ENCODE assay signal across 8 cellular contexts in the genomic region with DNA sequence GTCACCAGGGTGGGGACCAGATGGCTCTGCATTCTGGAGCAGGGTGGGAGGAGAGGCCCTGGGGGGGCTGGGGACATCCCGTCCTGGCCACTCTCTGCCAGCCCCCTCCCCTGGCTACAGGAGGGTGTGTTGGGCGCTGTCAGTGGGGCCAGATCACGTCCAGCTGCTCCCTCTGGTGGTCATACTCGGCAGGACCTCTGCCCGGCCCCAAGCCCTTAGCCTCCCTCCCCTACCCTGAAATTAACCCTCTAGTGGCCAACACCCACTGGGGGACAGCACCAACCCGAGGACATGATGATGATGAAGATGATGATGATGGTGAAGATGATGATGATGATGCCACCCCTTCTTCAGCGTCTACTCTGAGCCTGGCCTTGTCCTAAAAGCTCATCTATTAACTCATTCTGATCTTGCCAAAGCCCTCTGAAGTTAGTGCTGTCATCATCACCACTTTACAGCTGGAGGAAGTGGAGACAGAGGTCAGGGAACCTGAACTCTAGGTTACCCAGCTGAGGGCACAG. TPM values are rescaled to one million over a fixed set of nuclear protein-coding genes. Genes with fewer than 3 reads are reported as not detected.
DNase-seq lines count a peak whose midpoint lies in the region; ATAC-seq, FAIRE-seq and TF ChIP-seq lines count a peak whose summit lies in the region.

No MANE protein-coding gene starts in this region.

- H3K4me1 Mint-ChIP-seq in activated CD8-positive, alpha-beta memory T cell treated with anti-CD3 and anti-CD28 coated beads, Interleukin-2, amount 10 ng/mL, durations not matched to agents 7 days and 5 days = peaks cover 5% of the 10 kb centered on the region
- H3K4me1 Mint-ChIP-seq in stimulated activated memory B cell treated with anti-CD40 and anti-IgM and Interleukin-4, amounts not matched to agents 10 μg/mL and 1 μg/mL and 100 μg/mL, for 72 hours = peaks cover 15% of the 10 kb centered on the region

- H3K79me2 ChIP-seq in endothelial cell of umbilical vein (ENCODE audit: control insufficient read depth, insufficient read depth, low read length) = no peaks in the 10 kb centered on the region

- TF ChIP-seq CTCF in endothelial cell of umbilical vein (IDR thresholded peaks at IDR 0.05; ENCODE audit: extremely low read depth in 1 of 2, insufficient read depth in 1 of 2, low read depth in 1 of 2, low read length in 2 of 2) = peak; percentile 82 to 92

- H3K9me1 ChIP-seq in endothelial cell of umbilical vein (replicated peaks; ENCODE audit: control insufficient read depth, extremely low read depth, insufficient read depth, low read length) = no peaks in the 10 kb centered on the region

- POLR2A ChIA-PET in endothelial cell of umbilical vein (lab: Charles Lee) = interaction anchor here (0.5 kb wide), 1 partner anchor 19 kb away, joined by 4 read pairs; a partner anchor contains a TSS

- no peaks in the 10 kb centered on the region for H3K9me3 ChIP-seq in endothelial cell of umbilical vein (replicated peaks; ENCODE audit: control insufficient read depth, insufficient read depth, low read length)

- no peaks in the 10 kb centered on the region for H3K9me3 Mint-ChIP-seq in activated CD8-positive, alpha-beta memory T cell treated with anti-CD3 and anti-CD28 coated beads, Interleukin-2, amount 10 ng/mL, durations not matched to agents 7 days and 5 days (ENCODE audit: low read depth)
- H3K9me3 Mint-ChIP-seq in stimulated activated memory B cell treated with anti-CD40 and anti-IgM and Interleukin-4, amounts not matched to agents 10 μg/mL and 1 μg/mL and 100 μg/mL, for 72 hours = peaks cover 6% of the 10 kb centered on the region

- peak; percentile 89 for DNase-seq in AG20443 (ENCODE audit: low spot score)
- peak; percentile 72 for DNase-seq in H4 (ENCODE audit: low spot score)
- DNase-seq in NCI-H748 treated with DMSO at 0.1 percent for 48 hours (lab: John Stamatoyannopoulos, UW) = peak; percentile 21
- peak; percentile 76 for DNase-seq in activated CD8-positive, alpha-beta memory T cell treated with anti-CD3 and anti-CD28 coated beads, Interleukin-2, amount 10 ng/mL, durations not matched to agents 7 days and 5 days
- DNase-seq in endothelial cell of umbilical vein (ENCODE audit: low read depth, low spot score) = peak; percentile 67
- DNase-seq in middle frontal gyrus (ENCODE audit: extremely low spot score, low spot score) = peak; percentile 73

- H3K4me3 ChIP-seq in endothelial cell of umbilical vein (replicated peaks in 1 of 3; ENCODE audit: insufficient read depth in 1 of 3, low read depth in 1 of 3, low read length in 3 of 3) = no peak overlapping the region

- no peak overlapping the region for H3K4me2 ChIP-seq in endothelial cell of umbilical vein (ENCODE audit: insufficient read depth, low read length)

- ATAC-seq in activated CD8-positive, alpha-beta memory T cell treated with anti-CD3 and anti-CD28 coated beads, Interleukin-2, amount 10 ng/mL, durations not matched to agents 7 days and 5 days = peak; percentile 83
- peak; percentile 73 for ATAC-seq in stimulated activated memory B cell treated with anti-CD40 and anti-IgM and Interleukin-4, amounts not matched to agents 10 μg/mL and 1 μg/mL and 100 μg/mL, for 72 hours
- no peak for ATAC-seq in GM21447 (IDR thresholded peaks at IDR 0.05; ENCODE audit: unreplicated experiment)

- CTCF ChIA-PET in activated CD8-positive, alpha-beta memory T cell treated with anti-CD3 and anti-CD28 coated beads, Interleukin-2, amount 10 ng/mL, durations not matched to agents 7 days and 5 days (lab: Charles Lee) = interaction anchor here (0.6 to 3.6 kb wide), 26 partner anchors 8 to 559 kb away, joined by 3 to 24 read pairs (median 4); a partner anchor contains a TSS
- CTCF ChIA-PET in endothelial cell of umbilical vein (lab: Charles Lee) = interaction anchor here (0.6 to 4.8 kb wide), 16 partner anchors 8 to 496 kb away, joined by 3 to 52 read pairs (median 9); a partner anchor contains a TSS

- no peak overlapping the region for H3K27ac ChIP-seq in endothelial cell of umbilical vein (ENCODE audit: insufficient read depth, low read depth, low read length)

- no peak overlapping the region for H3K4me3 Mint-ChIP-seq in activated CD8-positive, alpha-beta memory T cell treated with anti-CD3 and anti-CD28 coated beads, Interleukin-2, amount 10 ng/mL, durations not matched to agents 7 days and 5 days
- no peak overlapping the region for H3K4me3 Mint-ChIP-seq in stimulated activated memory B cell treated with anti-CD40 and anti-IgM and Interleukin-4, amounts not matched to agents 10 μg/mL and 1 μg/mL and 100 μg/mL, for 72 hours

- H3K27me3 ChIP-seq in endothelial cell of umbilical vein (ENCODE audit: control insufficient read depth in 2 of 2, insufficient read depth in 2 of 2, low read length in 2 of 2) = no peaks in the 10 kb centered on the region

- H3K9ac ChIP-seq in endothelial cell of umbilical vein (replicated peaks; ENCODE audit: extremely low read depth, insufficient read depth, low read length) = no peak overlapping the region

- H3K27me3 Mint-ChIP-seq in activated CD8-positive, alpha-beta memory T cell treated with anti-CD3 and anti-CD28 coated beads, Interleukin-2, amount 10 ng/mL, durations not matched to agents 7 days and 5 days = peaks cover 6% of the 10 kb centered on the region
- no peaks in the 10 kb centered on the region for H3K27me3 Mint-ChIP-seq in stimulated activated memory B cell treated with anti-CD40 and anti-IgM and Interleukin-4, amounts not matched to agents 10 μg/mL and 1 μg/mL and 100 μg/mL, for 72 hours

- intact Hi-C loops in endothelial cell of umbilical vein (cut with micrococcal nuclease) = loop anchor here (1.0 kb wide), 3 partner anchors 21 to 91 kb away; no protein-coding TSS in a partner anchor

- no peak overlapping the region for H2AFZ ChIP-seq in endothelial cell of umbilical vein (ENCODE audit: low read depth, low read length)

- no TSS peak for BruUV-seq in endothelial cell of umbilical vein (replicated peaks; lab: Mats Ljungman, UMichigan)

- H4K20me1 ChIP-seq in endothelial cell of umbilical vein (replicated peaks; ENCODE audit: control insufficient read depth, extremely low read depth, insufficient read depth, low read length) = no peaks in the 10 kb centered on the region

- no peak overlapping the region for H3K27ac Mint-ChIP-seq in activated CD8-positive, alpha-beta memory T cell treated with anti-CD3 and anti-CD28 coated beads, Interleukin-2, amount 10 ng/mL, durations not matched to agents 7 days and 5 days
- H3K27ac Mint-ChIP-seq in stimulated activated memory B cell treated with anti-CD40 and anti-IgM and Interleukin-4, amounts not matched to agents 10 μg/mL and 1 μg/mL and 100 μg/mL, for 72 hours = no peak overlapping the region

- H3K4me1 ChIP-seq in endothelial cell of umbilical vein (ENCODE audit: control insufficient read depth, extremely low read depth, insufficient read depth, low read length) = no peaks in the 10 kb centered on the region

- H3K36me3 Mint-ChIP-seq in activated CD8-positive, alpha-beta memory T cell treated with anti-CD3 and anti-CD28 coated beads, Interleukin-2, amount 10 ng/mL, durations not matched to agents 7 days and 5 days = no peaks in the 10 kb centered on the region
- no peaks in the 10 kb centered on the region for H3K36me3 Mint-ChIP-seq in stimulated activated memory B cell treated with anti-CD40 and anti-IgM and Interleukin-4, amounts not matched to agents 10 μg/mL and 1 μg/mL and 100 μg/mL, for 72 hours

- no peak for TF ChIP-seq POLR2A in endothelial cell of umbilical vein (IDR thresholded peaks at IDR 0.05; ENCODE audit: low read depth, low read length)

- dilution Hi-C loops in endothelial cell of umbilical vein (cut with MboI; ENCODE audit: extremely low pct_ligation_motif_present, low sequenced_read_pairs) = no loop called here

- peak; percentile 70 for FAIRE-seq in endothelial cell of umbilical vein (lab: Jason Lieb, UNC)

- no peaks in the 10 kb centered on the region for H3K36me3 ChIP-seq in endothelial cell of umbilical vein (ENCODE audit: control insufficient read depth in 2 of 2, extremely low read depth in 1 of 2, insufficient read depth in 2 of 2, low read length in 2 of 2)

RNA-seq across cellular contexts. Expression of a gene that starts 0.6 kb away (rescaled TPM):
- not detected in 2 replicates for total RNA-seq in H4 (2014; rRNA removed; shearing (Covaris generic))
- total RNA-seq in activated CD8-positive, alpha-beta memory T cell treated with anti-CD3 and anti-CD28 coated beads, Interleukin-2, amount 10 ng/mL, durations not matched to agents 7 days and 5 days = not detected
- not detected in 2 replicates for total RNA-seq in endothelial cell of umbilical vein
- not detected in 2 replicates for polyA plus RNA-seq in endothelial cell of umbilical vein
- not detected in 2 replicates for polyA plus RNA-seq in endothelial cell of umbilical vein (2011; cell fraction: cytosol; rRNA removed)
- polyA plus RNA-seq in endothelial cell of umbilical vein (2011; cell fraction: nucleus; rRNA removed) = 0.11 and 0.35 TPM in 2 replicates
- polyA plus RNA-seq in endothelial cell of umbilical vein (2012) = 0.15 TPM in 1 of 2 replicates, not detected in the other
- polyA minus RNA-seq in endothelial cell of umbilical vein = not detected in 2 replicates
- polyA minus RNA-seq in endothelial cell of umbilical vein (2011; cell fraction: cytosol; rRNA and poly(A)+ RNA removed) = not detected
- polyA minus RNA-seq in endothelial cell of umbilical vein (2011; cell fraction: nucleus; rRNA and poly(A)+ RNA removed) = not detected in 2 replicates

RNA-seq across cellular contexts. Expression of a gene that starts 3.2 kb away (rescaled TPM):
- total RNA-seq in H4 (2014; rRNA removed; shearing (Covaris generic)) = not detected in 2 replicates
- total RNA-seq in activated CD8-positive, alpha-beta memory T cell treated with anti-CD3 and anti-CD28 coated beads, Interleukin-2, amount 10 ng/mL, durations not matched to agents 7 days and 5 days = under 1 TPM in 1 of 2 experiments, not detected in 1; 0.61 TPM
- not detected in 2 replicates for total RNA-seq in endothelial cell of umbilical vein
- not detected in 2 replicates for polyA plus RNA-seq in endothelial cell of umbilical vein
- polyA plus RNA-seq in endothelial cell of umbilical vein (2011; cell fraction: cytosol; rRNA removed) = not detected in 2 replicates
- not detected in 2 replicates for polyA plus RNA-seq in endothelial cell of umbilical vein (2011; cell fraction: nucleus; rRNA removed)
- 0.60 and 0.80 TPM in 2 replicates for polyA plus RNA-seq in endothelial cell of umbilical vein (2012)
- not detected in 2 replicates for polyA minus RNA-seq in endothelial cell of umbilical vein
- not detected for polyA minus RNA-seq in endothelial cell of umbilical vein (2011; cell fraction: cytosol; rRNA and poly(A)+ RNA removed)
- not detected in 2 replicates for polyA minus RNA-seq in endothelial cell of umbilical vein (2011; cell fraction: nucleus; rRNA and poly(A)+ RNA removed)

RNA-seq across cellular contexts. Expression of a gene that starts 7.6 kb away (rescaled TPM):
- total RNA-seq in H4 (2014; rRNA removed; shearing (Covaris generic)) = 0.14 TPM in 1 of 2 replicates, not detected in the other
- 1 to 10 TPM; 1.1 to 1.9 TPM for total RNA-seq in activated CD8-positive, alpha-beta memory T cell treated with anti-CD3 and anti-CD28 coated beads, Interleukin-2, amount 10 ng/mL, durations not matched to agents 7 days and 5 days
- not detected in 2 replicates for total RNA-seq in endothelial cell of umbilical vein
- polyA plus RNA-seq in endothelial cell of umbilical vein = 0.40 TPM in 1 of 2 replicates, not detected in the other
- 0.14 TPM in 1 of 2 replicates, not detected in the other for polyA plus RNA-seq in endothelial cell of umbilical vein (2011; cell fraction: cytosol; rRNA removed)
- polyA plus RNA-seq in endothelial cell of umbilical vein (2011; cell fraction: nucleus; rRNA removed) = not detected in 2 replicates
- polyA plus RNA-seq in endothelial cell of umbilical vein (2012) = 0.44 TPM in 1 of 2 replicates, not detected in the other
- polyA minus RNA-seq in endothelial cell of umbilical vein = not detected in 2 replicates
- not detected for polyA minus RNA-seq in endothelial cell of umbilical vein (2011; cell fraction: cytosol; rRNA and poly(A)+ RNA removed)
- polyA minus RNA-seq in endothelial cell of umbilical vein (2011; cell fraction: nucleus; rRNA and poly(A)+ RNA removed) = not detected in 2 replicates

RNA-seq across cellular contexts. Expression of a gene that starts 19.1 kb away (rescaled TPM):
- total RNA-seq in H4 (2014; rRNA removed; shearing (Covaris generic)) = 173 and 209 TPM in 2 replicates
- 100 to 1,000 TPM; 262 to 354 TPM for total RNA-seq in activated CD8-positive, alpha-beta memory T cell treated with anti-CD3 and anti-CD28 coated beads, Interleukin-2, amount 10 ng/mL, durations not matched to agents 7 days and 5 days
- total RNA-seq in endothelial cell of umbilical vein = 219 and 223 TPM in 2 replicates
- 290 and 387 TPM in 2 replicates for polyA plus RNA-seq in endothelial cell of umbilical vein
- polyA plus RNA-seq in endothelial cell of umbilical vein (2011; cell fraction: cytosol; rRNA removed) = 320 and 328 TPM in 2 replicates
- polyA plus RNA-seq in endothelial cell of umbilical vein (2011; cell fraction: nucleus; rRNA removed) = 102 and 116 TPM in 2 replicates
- polyA plus RNA-seq in endothelial cell of umbilical vein (2012) = 278 and 370 TPM in 2 replicates
- 161 and 173 TPM in 2 replicates for polyA minus RNA-seq in endothelial cell of umbilical vein
- 97.0 TPM for polyA minus RNA-seq in endothelial cell of umbilical vein (2011; cell fraction: cytosol; rRNA and poly(A)+ RNA removed)
- 58.1 and 58.4 TPM in 2 replicates for polyA minus RNA-seq in endothelial cell of umbilical vein (2011; cell fraction: nucleus; rRNA and poly(A)+ RNA removed)

RNA-seq across cellular contexts. Expression of a gene that starts 19.8 kb away (rescaled TPM):
- total RNA-seq in H4 (2014; rRNA removed; shearing (Covaris generic)) = not detected in 2 replicates
- not detected for total RNA-seq in activated CD8-positive, alpha-beta memory T cell treated with anti-CD3 and anti-CD28 coated beads, Interleukin-2, amount 10 ng/mL, durations not matched to agents 7 days and 5 days
- not detected in 2 replicates for total RNA-seq in endothelial cell of umbilical vein
- polyA plus RNA-seq in endothelial cell of umbilical vein = not detected in 2 replicates
- 0.08 TPM in 1 of 2 replicates, not detected in the other for polyA plus RNA-seq in endothelial cell of umbilical vein (2011; cell fraction: cytosol; rRNA removed)
- not detected in 2 replicates for polyA plus RNA-seq in endothelial cell of umbilical vein (2011; cell fraction: nucleus; rRNA removed)
- polyA plus RNA-seq in endothelial cell of umbilical vein (2012) = not detected in 2 replicates
- not detected in 2 replicates for polyA minus RNA-seq in endothelial cell of umbilical vein
- 5.8 TPM for polyA minus RNA-seq in endothelial cell of umbilical vein (2011; cell fraction: cytosol; rRNA and poly(A)+ RNA removed)
- polyA minus RNA-seq in endothelial cell of umbilical vein (2011; cell fraction: nucleus; rRNA and poly(A)+ RNA removed) = not detected in 2 replicates

Comparison
In these comparisons a context has a peak if more than half of its experiments do, and no peak if none do; other contexts are left out.
1. DNase-seq: peak in every context shown above with its lines; median percentile 89 in AG20443; 76 in activated CD8-positive, alpha-beta memory T cell treated with anti-CD3 and anti-CD28 coated beads, Interleukin-2, amount 10 ng/mL, durations not matched to agents 7 days and 5 days; 73 in middle frontal gyrus; 72 in H4; 67 in endothelial cell of umbilical vein; 21 in NCI-H748 treated with DMSO at 0.1 percent for 48 hours.